Comparison of ENCODE assay signal across 11 cellular contexts in the genomic region with DNA sequence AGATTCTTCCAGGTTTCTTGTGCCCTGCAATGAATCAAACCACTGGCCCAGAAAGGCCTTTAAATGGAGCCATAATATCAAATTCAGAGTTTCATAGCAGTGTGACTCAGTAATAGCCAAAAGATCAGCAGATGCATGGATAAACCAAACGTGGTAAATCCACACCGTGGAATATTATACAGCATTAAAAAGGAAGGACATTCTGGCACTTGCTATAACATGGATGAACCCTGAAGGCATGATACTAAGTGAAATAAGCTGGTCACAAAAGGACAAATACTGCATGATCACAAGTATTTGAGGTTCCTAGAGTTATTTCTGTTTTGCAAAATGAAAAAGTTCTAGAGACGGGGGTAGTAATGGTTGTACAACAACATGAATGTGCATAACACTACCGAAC.
DNase-seq lines count a peak whose midpoint lies in the region; ATAC-seq, FAIRE-seq and TF ChIP-seq lines count a peak whose summit lies in the region.
"Had no signal": no experiment of that assay in that cellular context is flagged by ENCODE, and none has a peak within 500 bp of the region (broad histone marks: within the 10 kb centered on the region; RNA-seq: fewer than 3 reads in every experiment).

No MANE protein-coding gene starts in this region.

- H4K20me1 ChIP-seq in PC-9 (ENCODE audit: insufficient read depth) = no peaks in the 10 kb centered on the region

- H3K27ac Mint-ChIP-seq in progenitor cell of endocrine pancreas = peak overlapping the region; percentile 95

- CTCF ChIA-PET in PC-9 (lab: Charles Lee) = no interaction called here

- H3K36me3 Mint-ChIP-seq in progenitor cell of endocrine pancreas (ENCODE audit: insufficient read depth) = no peaks in the 10 kb centered on the region

- peaks cover 25% of the 10 kb centered on the region for H3K4me1 Mint-ChIP-seq in progenitor cell of endocrine pancreas (ENCODE audit: low read depth)

- TF ChIP-seq CTCF in PC-9 (conservative IDR thresholded peaks at IDR 0.05) (no peak), coronary artery (IDR thresholded peaks at IDR 0.05) (no peak), progenitor cell of endocrine pancreas (IDR thresholded peaks at IDR 0.05; ENCODE audit: unreplicated experiment) (no peak)

- H3K27ac ChIP-seq in ACC112 (ENCODE audit: low read depth, low read length) = peak overlapping the region; percentile 100
- peak overlapping the region; percentile 96 for H3K27ac ChIP-seq in PC-9
- H3K27ac ChIP-seq in coronary artery = peak overlapping the region; percentile 93 to 96
- no peak overlapping the region for H3K27ac ChIP-seq in small intestine (ENCODE audit: low read depth in 1 of 2, low read length in 1 of 2)

- POLR2A ChIA-PET in PC-9 (lab: Charles Lee; ENCODE audit: unreplicated experiment) = interaction anchor here (0.6 to 0.7 kb wide), 2 partner anchors 79 to 264 kb away, joined by 4 to 8 read pairs; no protein-coding TSS in a partner anchor

- no TSS peak for BruUV-seq in PC-9 (replicated peaks; lab: Mats Ljungman, UMichigan)

- H3K9me2 ChIP-seq in PC-9 (ENCODE audit: insufficient read depth) = no peaks in the 10 kb centered on the region

- no peak for FAIRE-seq in small intestine (lab: Jason Lieb, UNC)
- FAIRE-seq: G401.6, RCC 7860 had no signal

- peaks cover 43% of the 10 kb centered on the region for H3F3A ChIP-seq in PC-9 (ENCODE audit: insufficient read depth, low read depth)

- WGBS in small intestine, 3 donors = 89 to 92% (median 91%) methylated on average over 4 of the region's 4 CpGs

- H3K4me3 Mint-ChIP-seq in progenitor cell of endocrine pancreas (ENCODE audit: low read depth) = no peak overlapping the region

- no peak for ATAC-seq in GM21825 (IDR thresholded peaks at IDR 0.05; ENCODE audit: unreplicated experiment)

- H3K4me1 ChIP-seq in ACC112 (ENCODE audit: control insufficient read depth, insufficient read depth, low read length, unreplicated experiment) (peaks cover 48% of the 10 kb centered on the region), PC-9 (replicated peaks; ENCODE audit: insufficient read depth) (peaks cover 56% of the 10 kb centered on the region), small intestine (ENCODE audit: control insufficient read depth in 2 of 2, insufficient read depth in 1 of 2, low read depth in 1 of 2, low read length in 1 of 2) (peaks cover 2 to 14% of the 10 kb centered on the region in 2 donors)

- no peaks in the 10 kb centered on the region for H3K27me3 Mint-ChIP-seq in progenitor cell of endocrine pancreas

- peaks cover 3% of the 10 kb centered on the region for H3K9me3 Mint-ChIP-seq in progenitor cell of endocrine pancreas (ENCODE audit: low read depth)

- DNase-seq in PC-9 = no peak
- DNase-seq in coronary artery (ENCODE audit: low spot score) = no peak
- no peak for DNase-seq in progenitor cell of endocrine pancreas (ENCODE audit: low spot score, unreplicated experiment)
- no peak for DNase-seq in small intestine
- no peak for DNase-seq in HK-2 (ENCODE audit: unreplicated experiment)
- no peak for DNase-seq in ureter (ENCODE audit: low spot score)
- DNase-seq: NCI-H2227 treated with DMSO at 0.1 percent for 48 hours had no signal

- peak overlapping the region; percentile 54 for H3K4me2 ChIP-seq in PC-9

- no peaks in the 10 kb centered on the region for H3K27me3 ChIP-seq in ACC112 (ENCODE audit: insufficient read depth, low read length)
- H3K27me3 ChIP-seq in PC-9 (ENCODE audit: insufficient read depth, low read depth) = no peaks in the 10 kb centered on the region
- no peaks in the 10 kb centered on the region for H3K27me3 ChIP-seq in small intestine (ENCODE audit: control insufficient read depth in 2 of 2, insufficient read depth in 2 of 2, low read length in 2 of 2)

- H3K79me2 ChIP-seq in ACC112 (ENCODE audit: control insufficient read depth, insufficient read depth, low read length, unreplicated experiment) (no peaks in the 10 kb centered on the region), PC-9 (ENCODE audit: low read depth) (no peaks in the 10 kb centered on the region)

- intact Hi-C loops in PC-9 (cut with micrococcal nuclease; ENCODE audit: unreplicated experiment) = no loop called here

- H3K4me3 ChIP-seq in ACC112 (ENCODE audit: low read depth, low read length) = no peak overlapping the region
- no peak overlapping the region for H3K4me3 ChIP-seq in PC-9
- H3K4me3 ChIP-seq in coronary artery = no peak overlapping the region
- no peak overlapping the region for H3K4me3 ChIP-seq in small intestine (ENCODE audit: low read depth in 1 of 2, low read length in 2 of 2)

- no peak overlapping the region for H2AFZ ChIP-seq in ACC112 (ENCODE audit: low read length, unreplicated experiment)
- no peak overlapping the region for H2AFZ ChIP-seq in PC-9

- H3K36me3 ChIP-seq in ACC112 (ENCODE audit: insufficient read depth, low read length) (no peaks in the 10 kb centered on the region), PC-9 (ENCODE audit: low read depth) (no peaks in the 10 kb centered on the region), small intestine (ENCODE audit: control insufficient read depth in 2 of 2, insufficient read depth in 2 of 2, low read length in 2 of 2) (no peaks in the 10 kb centered on the region)

- H3K9me3 ChIP-seq in PC-9 (ENCODE audit: insufficient read depth, low read depth) (no peaks in the 10 kb centered on the region), small intestine (ENCODE audit: control insufficient read depth, low read depth) (no peaks in the 10 kb centered on the region)

Comparison
In these comparisons a context has a peak if more than half of its experiments do, and no peak if none do; other contexts are left out.
1. H3K27ac ChIP-seq: peak in ACC112 (single experiment), PC-9 (single experiment) and coronary artery (2 of 2); none in small intestine (0 of 2).